ENCODE assay signal across 8 cellular contexts in the genomic region with DNA sequence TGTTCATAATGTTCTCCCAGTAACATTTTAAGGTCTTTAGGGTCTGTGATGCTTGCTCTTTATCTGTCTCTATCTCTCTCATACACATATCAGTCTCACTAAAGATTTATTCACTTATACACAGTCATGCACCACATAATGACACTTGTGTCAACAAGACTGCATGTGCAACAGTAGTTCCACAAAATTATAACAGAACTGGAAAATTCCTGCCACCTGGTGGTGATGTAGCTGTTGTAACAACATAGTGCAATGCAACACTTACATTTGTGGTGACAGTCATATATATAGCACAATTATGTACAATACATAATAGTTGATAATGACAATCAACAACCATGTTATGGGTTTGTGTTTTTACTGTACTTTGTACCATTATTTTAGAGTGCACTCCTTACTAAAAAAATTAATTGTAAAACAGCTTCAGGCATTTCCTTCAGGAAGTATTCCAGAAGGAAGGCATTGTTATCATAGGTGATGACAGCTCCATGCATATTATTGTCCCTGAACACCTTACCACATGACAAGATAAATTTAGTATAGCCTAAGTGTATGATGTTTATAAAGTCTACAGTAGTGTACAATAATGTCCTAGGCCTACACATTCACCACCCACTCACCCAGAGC. TPM values are rescaled to one million over a fixed set of nuclear protein-coding genes. Genes with fewer than 3 reads are reported as not detected.
A peak's percentile ranks its signal among the peaks of the same experiment; 100 is the strongest.
DNase-seq lines count a peak whose midpoint lies in the region; ATAC-seq and TF ChIP-seq lines count a peak whose summit lies in the region.

No MANE protein-coding gene starts in this region.

- H3K9me3 Mint-ChIP-seq in activated CD4-positive, alpha-beta memory T cell treated with anti-CD3 and anti-CD28 coated beads for 36 hours = no peaks in the 10 kb centered on the region

- H3K4me1 Mint-ChIP-seq in activated CD4-positive, alpha-beta memory T cell treated with anti-CD3 and anti-CD28 coated beads for 36 hours (ENCODE audit: low read depth) = no peaks in the 10 kb centered on the region

- peak in 9 of 12 donors; percentile 14 to 38 (median 20) for TF ChIP-seq CTCF in heart left ventricle (IDR thresholded peaks at IDR 0.05)
- TF ChIP-seq CTCF in colonic mucosa (IDR thresholded peaks at IDR 0.05) = peak; percentile 36

- ATAC-seq in heart left ventricle (no peak), Right ventricle myocardium superior (ENCODE audit: poor library complexity) (no peak)

- POLR2A ChIA-PET in activated CD4-positive, alpha-beta memory T cell treated with anti-CD3 and anti-CD28 coated beads for 36 hours (lab: Charles Lee) = no interaction called here

- H3K27ac ChIP-seq in heart left ventricle (no peak overlapping the region), colonic mucosa (no peak overlapping the region)

- H3K27ac Mint-ChIP-seq in activated CD4-positive, alpha-beta memory T cell treated with anti-CD3 and anti-CD28 coated beads for 36 hours = no peak overlapping the region

- H3K9me3 ChIP-seq in heart left ventricle (peaks cover 0 to 6% (median 0%) of the 10 kb centered on the region in 12 donors), colonic mucosa (no peaks in the 10 kb centered on the region)

- no peak for DNase-seq in heart left ventricle
- no peak for DNase-seq in Right ventricle myocardium superior
- peak; percentile 66 for DNase-seq in NCI-H69 (lab: John Stamatoyannopoulos, UW)
- DNase-seq in colonic mucosa = peak; percentile 64
- DNase-seq in renal cortical epithelial cell (ENCODE audit: low read depth) = peak; percentile 57
- DNase-seq in COLO829 (ENCODE audit: low spot score) = no peak
- no peak for DNase-seq in stimulated activated naive CD4-positive, alpha-beta T cell treated with Interleukin-2 at 50 U/mL for 16 hours (lab: John Stamatoyannopoulos, UW)
- no peak for DNase-seq in activated CD4-positive, alpha-beta memory T cell treated with anti-CD3 and anti-CD28 coated beads for 36 hours

- intact Hi-C loops in heart left ventricle (cut with DNase I) = no loop called here
- intact Hi-C loops in Right ventricle myocardium superior (cut with DNase I) = no loop called here
- intact Hi-C loops in colonic mucosa (cut with DNase I) = no loop called here
- intact Hi-C loops in activated CD4-positive, alpha-beta memory T cell treated with anti-CD3 and anti-CD28 coated beads for 36 hours (cut with micrococcal nuclease) = loop anchor here (10.0 kb wide), 1 partner anchor 525 kb away; no protein-coding TSS in a partner anchor

- H3K36me3 ChIP-seq in heart left ventricle (no peaks in the 10 kb centered on the region), colonic mucosa (no peaks in the 10 kb centered on the region)

- H3K27me3 ChIP-seq in heart left ventricle (peaks cover 0 to 27% (median 4%) of the 10 kb centered on the region in 9 donors), colonic mucosa (no peaks in the 10 kb centered on the region)

- H3K27me3 Mint-ChIP-seq in activated CD4-positive, alpha-beta memory T cell treated with anti-CD3 and anti-CD28 coated beads for 36 hours = peaks cover 7% of the 10 kb centered on the region

- H3K4me3 ChIP-seq in heart left ventricle = no peak overlapping the region
- H3K4me3 ChIP-seq in colonic mucosa = no peak overlapping the region

- H3K36me3 Mint-ChIP-seq in activated CD4-positive, alpha-beta memory T cell treated with anti-CD3 and anti-CD28 coated beads for 36 hours = no peaks in the 10 kb centered on the region

- H3K9ac ChIP-seq in colonic mucosa (ENCODE audit: low read depth in 2 of 2, low read length in 2 of 2) = no peak overlapping the region

- TF ChIP-seq POLR2A in heart left ventricle (IDR thresholded peaks at IDR 0.05) = no peak

- CTCF ChIA-PET in activated CD4-positive, alpha-beta memory T cell treated with anti-CD3 and anti-CD28 coated beads for 36 hours (lab: Charles Lee) = interaction anchor here (0.6 kb wide), 1 partner anchor 114 kb away, joined by 3 read pairs; no protein-coding TSS in a partner anchor

- H3K4me3 Mint-ChIP-seq in activated CD4-positive, alpha-beta memory T cell treated with anti-CD3 and anti-CD28 coated beads for 36 hours = no peak overlapping the region

- no peaks in the 10 kb centered on the region for H3K4me1 ChIP-seq in heart left ventricle
- H3K4me1 ChIP-seq in colonic mucosa = no peaks in the 10 kb centered on the region

RNA-seq across cellular contexts. Expression of a gene that starts 8.1 kb away (rescaled TPM):
- total RNA-seq in heart left ventricle (under 1 TPM in 1 of 9 donors, not detected in 8; 0.34 TPM), Right ventricle myocardium superior (not detected), colonic mucosa (1 to 10 TPM in 1 of 2 donors, under 1 TPM in 1; 0.80 to 2.4 TPM), renal cortical epithelial cell (0.10 and 0.87 TPM in 2 replicates)
- polyA plus RNA-seq in heart left ventricle = not detected
- total RNA-seq in activated CD4-positive, alpha-beta memory T cell treated with anti-CD3 and anti-CD28 coated beads for 36 hours = not detected

RNA-seq across cellular contexts. Expression of a gene that starts 24.0 kb away (rescaled TPM):
- not detected for total RNA-seq in heart left ventricle
- not detected for polyA plus RNA-seq in heart left ventricle
- total RNA-seq in Right ventricle myocardium superior = not detected
- total RNA-seq in colonic mucosa = not detected
- total RNA-seq in renal cortical epithelial cell = not detected in 2 replicates
- not detected for total RNA-seq in activated CD4-positive, alpha-beta memory T cell treated with anti-CD3 and anti-CD28 coated beads for 36 hours

Comparison
In these comparisons a context has a peak if more than half of its experiments do, and no peak if none do; other contexts are left out.
1. DNase-seq: peak in NCI-H69 (single experiment), colonic mucosa (single experiment) and renal cortical epithelial cell (single experiment); none in heart left ventricle (0 of 5), Right ventricle myocardium superior (single experiment), COLO829 (single experiment), stimulated activated naive CD4-positive, alpha-beta T cell treated with Interleukin-2 at 50 U/mL for 16 hours (single experiment) and activated CD4-positive, alpha-beta memory T cell treated with anti-CD3 and anti-CD28 coated beads for 36 hours (single experiment).